Comparison of ENCODE assay signal across 16 cellular contexts in genomic region chr14:32470161-32470705, GRCh38.
A peak's percentile ranks its signal among the peaks of the same experiment; 100 is the strongest.
DNase-seq lines count a peak whose midpoint lies in the region; ATAC-seq, FAIRE-seq and TF ChIP-seq lines count a peak whose summit lies in the region.
"Had no signal": no experiment of that assay in that cellular context is flagged by ENCODE, and none has a peak within 500 bp of the region (broad histone marks: within the 10 kb centered on the region; RNA-seq: fewer than 3 reads in every experiment).

No MANE protein-coding gene starts in this region.

- no peak overlapping the region for H3K4me3 Mint-ChIP-seq in activated CD4-positive, alpha-beta T cell treated with anti-CD3 and anti-CD28 coated beads for 36 hours
- H3K4me3 Mint-ChIP-seq: activated CD8-positive, alpha-beta T cell treated with anti-CD3 and anti-CD28 coated beads for 36 hours; nephron progenitor cell had no signal

- no peaks in the 10 kb centered on the region for H4K20me1 ChIP-seq in smooth muscle cell (ENCODE audit: low read depth)

- H3K4me1 ChIP-seq in smooth muscle cell (ENCODE audit: low read depth) = peaks cover 18% of the 10 kb centered on the region

- H3K79me2 ChIP-seq in smooth muscle cell (ENCODE audit: low read depth) = no peaks in the 10 kb centered on the region

- H3K27me3 Mint-ChIP-seq in activated CD4-positive, alpha-beta T cell treated with anti-CD3 and anti-CD28 coated beads for 36 hours = peaks cover 7% of the 10 kb centered on the region
- H3K27me3 Mint-ChIP-seq: activated CD8-positive, alpha-beta T cell treated with anti-CD3 and anti-CD28 coated beads for 36 hours had no signal

- no peak overlapping the region for H3K4me2 ChIP-seq in smooth muscle cell
- H3K4me2 ChIP-seq: PC-9 had no signal

- H3K36me3 ChIP-seq in bronchial epithelial cell (ENCODE audit: control insufficient read depth, insufficient read depth, low read length) = no peaks in the 10 kb centered on the region
- H3K36me3 ChIP-seq in smooth muscle cell (ENCODE audit: low read depth) = no peaks in the 10 kb centered on the region
- H3K36me3 ChIP-seq: cardiac muscle cell had no signal

- H3K4me1 Mint-ChIP-seq in activated CD4-positive, alpha-beta T cell treated with anti-CD3 and anti-CD28 coated beads for 36 hours = no peaks in the 10 kb centered on the region

- H3K9me3 ChIP-seq in smooth muscle cell (replicated peaks; ENCODE audit: low read depth) = no peaks in the 10 kb centered on the region

- H3K27ac Mint-ChIP-seq in activated CD4-positive, alpha-beta T cell treated with anti-CD3 and anti-CD28 coated beads for 36 hours = no peak overlapping the region
- H3K27ac Mint-ChIP-seq: activated CD8-positive, alpha-beta T cell treated with anti-CD3 and anti-CD28 coated beads for 36 hours; activated naive CD4-positive, alpha-beta T cell treated with anti-CD3 and anti-CD28 coated beads, Interleukin-2, amount 50 U/mL, for 72 hours; nephron progenitor cell had no signal

- DNase-seq in RPMI7951 (ENCODE audit: low read depth) (peak; percentile 14), bronchial epithelial cell (ENCODE audit: low read depth) (peak; percentile 33), medulla oblongata (ENCODE audit: extremely low spot score) (peak; percentile 73), smooth muscle cell (lab: John Stamatoyannopoulos, UW; ENCODE audit: unreplicated experiment) (no peak), 8988T (no peak), sciatic nerve (ENCODE audit: low spot score) (no peak), RCC 7860 (ENCODE audit: low spot score) (no peak)
- no peak for DNase-seq in activated CD4-positive, alpha-beta T cell treated with anti-CD3 and anti-CD28 coated beads for 36 hours
- DNase-seq: activated CD8-positive, alpha-beta T cell treated with anti-CD3 and anti-CD28 coated beads for 36 hours; activated T-cell treated with anti-CD3 and anti-CD28 coated beads, Interleukin-2, amount 50 U/mL, for 48 hours; NCI-H187; nephron progenitor cell; PC-9; stimulated activated CD4-positive, alpha-beta T cell treated with anti-CD3 and anti-CD28 coated beads, Interleukin-2, amount 100 ng/mL, for 24 hours had no signal

- H3K27ac ChIP-seq in smooth muscle cell (ENCODE audit: low read depth) = peak overlapping the region; percentile 63
- H3K27ac ChIP-seq: cardiac muscle cell, PC-9 had no signal

- 65% methylated on average over 4 of the region's 4 CpGs for WGBS in smooth muscle cell (ENCODE audit: low lambda C conversion rate)

- TF ChIP-seq CTCF in bronchial epithelial cell (IDR thresholded peaks at IDR 0.05; ENCODE audit: insufficient read depth, low read length, severe bottlenecking) (no peak), smooth muscle cell (IDR thresholded peaks at IDR 0.05; ENCODE audit: borderline replicate concordance, insufficient read depth, poor library complexity, severe bottlenecking) (no peak)

- intact Hi-C loops in activated CD4-positive, alpha-beta T cell treated with anti-CD3 and anti-CD28 coated beads for 36 hours (cut with DNase I, micrococcal nuclease) = no loop called here
- intact Hi-C loops in sciatic nerve (cut with DNase I) = no loop called here

- FAIRE-seq in bronchial epithelial cell (lab: Jason Lieb, UNC) (no peak), RCC 7860 (lab: Jason Lieb, UNC) (no peak)

- ATAC-seq in activated CD4-positive, alpha-beta T cell treated with anti-CD3 and anti-CD28 coated beads for 36 hours = no peak
- ATAC-seq in sciatic nerve = no peak
- ATAC-seq: activated CD8-positive, alpha-beta T cell treated with anti-CD3 and anti-CD28 coated beads for 36 hours; activated naive CD4-positive, alpha-beta T cell treated with anti-CD3 and anti-CD28 coated beads, Interleukin-2, amount 50 U/mL, for 72 hours had no signal

- no peak overlapping the region for H2AFZ ChIP-seq in smooth muscle cell (ENCODE audit: low read depth)
- H2AFZ ChIP-seq: PC-9 had no signal

- CTCF ChIA-PET in activated CD4-positive, alpha-beta T cell treated with anti-CD3 and anti-CD28 coated beads for 36 hours (lab: Charles Lee) = interaction anchor here (0.7 to 1.5 kb wide), 5 partner anchors 212 to 399 kb away, joined by 3 to 12 read pairs (median 3); no protein-coding TSS in a partner anchor

- no peaks in the 10 kb centered on the region for H3K9me3 Mint-ChIP-seq in activated CD4-positive, alpha-beta T cell treated with anti-CD3 and anti-CD28 coated beads for 36 hours (ENCODE audit: low read depth)
- H3K9me3 Mint-ChIP-seq: activated naive CD4-positive, alpha-beta T cell treated with anti-CD3 and anti-CD28 coated beads, Interleukin-2, amount 50 U/mL, for 72 hours had no signal

- H3K4me3 ChIP-seq in bronchial epithelial cell (ENCODE audit: low read depth, low read length) (no peak overlapping the region), smooth muscle cell (no peak overlapping the region)
- H3K4me3 ChIP-seq: cardiac muscle cell, PC-9 had no signal

- POLR2A ChIA-PET in activated CD4-positive, alpha-beta T cell treated with anti-CD3 and anti-CD28 coated beads for 36 hours (lab: Charles Lee) = no interaction called here

- H3K27me3 ChIP-seq in bronchial epithelial cell (ENCODE audit: control insufficient read depth, insufficient read depth, low read length) (no peaks in the 10 kb centered on the region), smooth muscle cell (ENCODE audit: low read depth) (no peaks in the 10 kb centered on the region)
- H3K27me3 ChIP-seq: cardiac muscle cell had no signal

- peaks cover 24% of the 10 kb centered on the region for H3F3A ChIP-seq in smooth muscle cell (ENCODE audit: low read depth)

- H3K36me3 Mint-ChIP-seq in activated CD4-positive, alpha-beta T cell treated with anti-CD3 and anti-CD28 coated beads for 36 hours (ENCODE audit: low read depth) = no peaks in the 10 kb centered on the region
- H3K36me3 Mint-ChIP-seq: activated naive CD4-positive, alpha-beta T cell treated with anti-CD3 and anti-CD28 coated beads, Interleukin-2, amount 50 U/mL, for 72 hours had no signal

- H3K9ac ChIP-seq in smooth muscle cell (ENCODE audit: low read depth) = peak overlapping the region; percentile 1

Comparison
In these comparisons a context has a peak if more than half of its experiments do, and no peak if none do; other contexts are left out.
1. DNase-seq: peak in RPMI7951 (single experiment), bronchial epithelial cell (single experiment) and medulla oblongata (single experiment); none in smooth muscle cell (single experiment), 8988T (single experiment), activated CD4-positive, alpha-beta T cell treated with anti-CD3 and anti-CD28 coated beads for 36 hours (single experiment), sciatic nerve (single experiment) and RCC 7860 (single experiment).